In the genomic region with DNA sequence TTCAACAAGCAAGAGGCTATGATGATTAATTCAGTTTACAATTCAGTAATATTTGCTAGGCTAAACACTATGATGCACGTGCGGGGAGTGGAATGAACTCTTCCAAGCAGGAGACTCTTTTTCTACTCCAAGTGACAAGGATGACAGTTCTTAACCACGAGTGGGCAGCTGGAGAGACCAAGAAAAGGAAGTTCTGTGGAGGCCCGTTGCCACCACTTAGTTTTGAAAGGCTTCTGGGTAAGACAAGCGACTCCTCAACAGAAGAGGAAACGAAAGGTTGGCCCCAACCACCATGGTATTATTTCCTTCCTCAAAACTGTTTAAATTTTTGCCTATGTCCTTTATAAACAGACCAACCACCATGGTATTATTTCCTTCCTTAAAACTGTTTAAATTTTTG, we compare ENCODE assay signal across 9 cellular contexts. TPM values are rescaled to one million over a fixed set of nuclear protein-coding genes. Genes with fewer than 3 reads are reported as not detected.
DNase-seq lines count a peak whose midpoint lies in the region; ATAC-seq and TF ChIP-seq lines count a peak whose summit lies in the region.
"Had no signal": no experiment of that assay in that cellular context is flagged by ENCODE, and none has a peak within 500 bp of the region (broad histone marks: within the 10 kb centered on the region; RNA-seq: fewer than 3 reads in every experiment).

No MANE protein-coding gene starts in this region.

- peaks cover 16% of the 10 kb centered on the region for H3K4me1 ChIP-seq in osteoblast (ENCODE audit: insufficient read depth, low read length)

- H3K27me3 Mint-ChIP-seq in activated T-helper 2 cell treated with anti-CD3 and anti-CD28 coated beads, Interferon-gamma antibody, Interleukin-2, Interleukin-4, amounts not matched to agents 10 μg/mL and 5 μg/mL and 100 μg/mL, durations not matched to agents 14 hours and 24 hours and 36 hours (ENCODE audit: low read depth) = no peaks in the 10 kb centered on the region

- peak overlapping the region; percentile 21 for H3K4me2 ChIP-seq in osteoblast (ENCODE audit: insufficient read depth, low read length)

- no peak overlapping the region for H2AFZ ChIP-seq in osteoblast (ENCODE audit: low read length)

- H3K4me3 Mint-ChIP-seq in activated T-helper 2 cell treated with anti-CD3 and anti-CD28 coated beads, Interferon-gamma antibody, Interleukin-2, Interleukin-4, amounts not matched to agents 10 μg/mL and 5 μg/mL and 100 μg/mL, durations not matched to agents 14 hours and 24 hours and 36 hours (ENCODE audit: low read depth) = peak overlapping the region; percentile 98

- H3K4me3 ChIP-seq in osteoblast (ENCODE audit: insufficient read depth, low read length) = no peak overlapping the region

- ATAC-seq in GM18858 (IDR thresholded peaks at IDR 0.05; ENCODE audit: unreplicated experiment) (peak; percentile 36), HG03469 (IDR thresholded peaks at IDR 0.05; ENCODE audit: unreplicated experiment) (peak; percentile 34)

- no peaks in the 10 kb centered on the region for H3K9me3 Mint-ChIP-seq in activated T-helper 2 cell treated with anti-CD3 and anti-CD28 coated beads, Interferon-gamma antibody, Interleukin-2, Interleukin-4, amounts not matched to agents 10 μg/mL and 5 μg/mL and 100 μg/mL, durations not matched to agents 14 hours and 24 hours and 36 hours

- H3K27ac Mint-ChIP-seq in activated T-helper 2 cell treated with anti-CD3 and anti-CD28 coated beads, Interferon-gamma antibody, Interleukin-2, Interleukin-4, amounts not matched to agents 10 μg/mL and 5 μg/mL and 100 μg/mL, durations not matched to agents 14 hours and 24 hours and 36 hours = peak overlapping the region; percentile 77

- no peak for TF ChIP-seq CTCF in osteoblast (IDR thresholded peaks at IDR 0.05; ENCODE audit: extremely low read depth, low read depth, low read length)

- peaks cover 75% of the 10 kb centered on the region for H3K79me2 ChIP-seq in osteoblast (ENCODE audit: insufficient read depth, low read length)

- intact Hi-C loops in activated T-helper 2 cell treated with anti-CD3 and anti-CD28 coated beads, Interferon-gamma antibody, Interleukin-2, Interleukin-4, amounts not matched to agents 10 μg/mL and 5 μg/mL and 100 μg/mL, durations not matched to agents 14 hours and 24 hours and 36 hours (cut with micrococcal nuclease) = loop anchor here (1.0 kb wide), 1 partner anchor 205 kb away; no protein-coding TSS in a partner anchor

- H3K36me3 ChIP-seq in osteoblast (ENCODE audit: insufficient read depth, low read length) = peaks cover 31% of the 10 kb centered on the region

- no peak for DNase-seq in activated T-helper 2 cell treated with anti-CD3 and anti-CD28 coated beads, Interferon-gamma antibody, Interleukin-2, Interleukin-4, amounts not matched to agents 10 μg/mL and 5 μg/mL and 100 μg/mL, durations not matched to agents 14 hours and 24 hours and 36 hours (ENCODE audit: low spot score)
- DNase-seq in osteoblast (ENCODE audit: insufficient read length, low spot score, missing footprints) (no peak), NCI-H748 (lab: John Stamatoyannopoulos, UW; ENCODE audit: unreplicated experiment) (no peak), NCI-H82 (lab: John Stamatoyannopoulos, UW) (no peak), NCI-H1417 (lab: John Stamatoyannopoulos, UW) (no peak)
- DNase-seq in activated effector memory CD4-positive, alpha-beta T cell treated with Interleukin-2 at 50 U/mL for 16 hours = no peak

- peaks cover 10% of the 10 kb centered on the region for H4K20me1 ChIP-seq in osteoblast (ENCODE audit: insufficient read depth, low read length)

- H3K27ac ChIP-seq in osteoblast (ENCODE audit: low read depth, low read length) = peak overlapping the region; percentile 4
- H3K27ac ChIP-seq: ascending aorta had no signal

- H3K9me3 ChIP-seq in osteoblast (ENCODE audit: low read depth, low read length) = no peaks in the 10 kb centered on the region
- H3K9me3 ChIP-seq: ascending aorta had no signal

- H3K27me3 ChIP-seq in osteoblast (ENCODE audit: insufficient read depth, low read length) = no peaks in the 10 kb centered on the region
- H3K27me3 ChIP-seq: ascending aorta had no signal

- H3K4me1 Mint-ChIP-seq in activated T-helper 2 cell treated with anti-CD3 and anti-CD28 coated beads, Interferon-gamma antibody, Interleukin-2, Interleukin-4, amounts not matched to agents 10 μg/mL and 5 μg/mL and 100 μg/mL, durations not matched to agents 14 hours and 24 hours and 36 hours (ENCODE audit: low read depth) = peaks cover 40% of the 10 kb centered on the region

- peaks cover 49% of the 10 kb centered on the region for H3K36me3 Mint-ChIP-seq in activated T-helper 2 cell treated with anti-CD3 and anti-CD28 coated beads, Interferon-gamma antibody, Interleukin-2, Interleukin-4, amounts not matched to agents 10 μg/mL and 5 μg/mL and 100 μg/mL, durations not matched to agents 14 hours and 24 hours and 36 hours (ENCODE audit: low read depth)

RNA-seq across cellular contexts. Expression of gene DCAF12, which starts 2.8 kb away (rescaled TPM):
- total RNA-seq in activated T-helper 2 cell treated with anti-CD3 and anti-CD28 coated beads, Interferon-gamma antibody, Interleukin-2, Interleukin-4, amounts not matched to agents 10 μg/mL and 5 μg/mL and 100 μg/mL, durations not matched to agents 14 hours and 24 hours and 36 hours = 42.8 and 43.5 TPM in 2 replicates
- total RNA-seq in osteoblast = 21.4 and 21.8 TPM in 2 replicates

RNA-seq across cellular contexts. Expression of gene UBAP1, which starts 55.2 kb away (rescaled TPM):
- 33.6 and 33.7 TPM in 2 replicates for total RNA-seq in activated T-helper 2 cell treated with anti-CD3 and anti-CD28 coated beads, Interferon-gamma antibody, Interleukin-2, Interleukin-4, amounts not matched to agents 10 μg/mL and 5 μg/mL and 100 μg/mL, durations not matched to agents 14 hours and 24 hours and 36 hours
- total RNA-seq in osteoblast = 40.9 and 43.9 TPM in 2 replicates
